ENCODE assay signal across 1 cellular context in the genomic region with DNA sequence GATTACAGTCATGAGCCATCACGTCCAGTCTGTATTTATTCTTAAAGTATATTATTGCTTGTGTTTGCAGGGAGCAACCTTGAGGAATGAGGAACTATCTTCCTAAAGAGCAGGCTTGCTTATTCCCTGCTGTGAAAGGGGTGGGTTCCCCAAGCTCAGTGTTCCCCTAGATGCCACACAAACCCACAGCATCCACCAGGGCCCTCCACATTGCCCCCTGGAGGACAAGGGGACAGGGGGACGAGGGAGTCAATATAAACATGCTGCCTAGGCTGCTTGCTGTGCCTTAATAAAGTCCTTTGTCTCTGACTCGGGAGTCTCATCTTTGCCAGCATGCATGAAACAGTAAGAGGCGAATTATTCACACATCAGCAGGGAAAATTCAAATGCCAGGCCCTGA.
TF ChIP-seq lines count a peak whose summit lies in the region.

No MANE protein-coding gene starts in this region.

TF ChIP-seq in HEK293, 187 proteins besides CTCF, POLR2A, EP300 and RAD21 (continued from another document):
- TF ChIP-seq PRDM2 (tag by site-specific recombination; IDR thresholded peaks at IDR 0.05; ENCODE audit: borderline replicate concordance) (no peak), ZNF747 (tag by site-specific recombination; IDR thresholded peaks at IDR 0.05) (no peak), ZNF138 (tag by site-specific recombination; IDR thresholded peaks at IDR 0.05; ENCODE audit: borderline replicate concordance) (no peak), ZSCAN18 (tag by site-specific recombination; IDR thresholded peaks at IDR 0.05) (no peak), ZNF133 (tag by site-specific recombination; IDR thresholded peaks at IDR 0.05) (no peak), ZNF404 (tag by site-specific recombination; IDR thresholded peaks at IDR 0.05) (no peak), PRDM10 (tag by site-specific recombination; IDR thresholded peaks at IDR 0.05) (no peak), ZNF585B (tag by site-specific recombination; IDR thresholded peaks at IDR 0.05) (no peak)
- TF ChIP-seq, protein P1, sequence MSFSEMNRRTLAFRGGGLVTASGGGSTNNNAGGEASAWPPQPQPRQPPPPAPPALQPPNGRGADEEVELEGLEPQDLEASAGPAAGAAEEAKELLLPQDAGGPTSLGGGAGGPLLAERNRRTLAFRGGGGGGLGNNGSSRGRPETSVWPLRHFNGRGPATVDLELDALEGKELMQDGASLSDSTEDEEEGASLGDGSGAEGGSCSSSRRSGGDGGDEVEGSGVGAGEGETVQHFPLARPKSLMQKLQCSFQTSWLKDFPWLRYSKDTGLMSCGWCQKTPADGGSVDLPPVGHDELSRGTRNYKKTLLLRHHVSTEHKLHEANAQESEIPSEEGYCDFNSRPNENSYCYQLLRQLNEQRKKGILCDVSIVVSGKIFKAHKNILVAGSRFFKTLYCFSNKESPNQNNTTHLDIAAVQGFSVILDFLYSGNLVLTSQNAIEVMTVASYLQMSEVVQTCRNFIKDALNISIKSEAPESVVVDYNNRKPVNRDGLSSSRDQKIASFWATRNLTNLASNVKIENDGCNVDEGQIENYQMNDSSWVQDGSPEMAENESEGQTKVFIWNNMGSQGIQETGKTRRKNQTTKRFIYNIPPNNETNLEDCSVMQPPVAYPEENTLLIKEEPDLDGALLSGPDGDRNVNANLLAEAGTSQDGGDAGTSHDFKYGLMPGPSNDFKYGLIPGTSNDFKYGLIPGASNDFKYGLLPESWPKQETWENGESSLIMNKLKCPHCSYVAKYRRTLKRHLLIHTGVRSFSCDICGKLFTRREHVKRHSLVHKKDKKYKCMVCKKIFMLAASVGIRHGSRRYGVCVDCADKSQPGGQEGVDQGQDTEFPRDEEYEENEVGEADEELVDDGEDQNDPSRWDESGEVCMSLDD (tag by site-specific recombination; IDR thresholded peaks at IDR 0.05) = no peak
- TF ChIP-seq, protein P2, sequence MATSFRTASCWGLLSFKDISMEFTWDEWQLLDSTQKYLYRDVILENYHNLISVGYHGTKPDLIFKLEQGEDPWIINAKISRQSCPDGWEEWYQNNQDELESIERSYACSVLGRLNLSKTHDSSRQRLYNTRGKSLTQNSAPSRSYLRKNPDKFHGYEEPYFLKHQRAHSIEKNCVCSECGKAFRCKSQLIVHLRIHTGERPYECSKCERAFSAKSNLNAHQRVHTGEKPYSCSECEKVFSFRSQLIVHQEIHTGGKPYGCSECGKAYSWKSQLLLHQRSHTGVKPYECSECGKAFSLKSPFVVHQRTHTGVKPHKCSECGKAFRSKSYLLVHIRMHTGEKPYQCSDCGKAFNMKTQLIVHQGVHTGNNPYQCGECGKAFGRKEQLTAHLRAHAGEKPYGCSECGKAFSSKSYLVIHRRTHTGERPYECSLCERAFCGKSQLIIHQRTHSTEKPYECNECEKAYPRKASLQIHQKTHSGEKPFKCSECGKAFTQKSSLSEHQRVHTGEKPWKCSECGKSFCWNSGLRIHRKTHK (tag by site-specific recombination; IDR thresholded peaks at IDR 0.05) = no peak
TF ChIP-seq in HEK293: peak in this region for 0.
